Comparison of ENCODE assay signal across 9 cellular contexts in the genomic region with DNA sequence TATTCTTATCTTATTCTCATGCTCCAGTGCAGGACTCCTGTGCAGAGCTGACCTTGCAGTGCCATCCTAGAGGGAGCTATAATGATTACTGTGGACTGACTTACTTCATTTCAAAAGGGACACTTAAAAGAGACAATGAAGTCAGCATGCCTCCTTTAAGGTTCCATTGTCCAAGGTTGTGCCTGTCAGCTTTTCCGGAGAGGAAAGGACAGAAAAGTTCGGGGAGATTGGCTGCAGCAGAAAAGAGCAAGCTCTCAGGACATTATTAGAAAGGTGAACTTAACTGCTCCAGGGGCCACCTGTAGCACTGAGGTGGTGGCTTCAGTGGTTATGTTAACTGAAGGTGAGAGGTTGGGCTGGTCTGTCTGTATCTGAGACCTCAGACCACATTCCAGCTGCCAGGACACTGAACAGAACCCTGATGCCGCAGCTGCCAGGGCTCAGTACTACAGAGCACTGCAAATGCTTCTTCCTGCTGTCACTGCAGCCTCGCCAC.
DNase-seq lines count a peak whose midpoint lies in the region; ATAC-seq and TF ChIP-seq lines count a peak whose summit lies in the region.
"Had no signal": no experiment of that assay in that cellular context is flagged by ENCODE, and none has a peak within 500 bp of the region (broad histone marks: within the 10 kb centered on the region; RNA-seq: fewer than 3 reads in every experiment).

No MANE protein-coding gene starts in this region.

- H4K20me1 ChIP-seq in DND-41 (ENCODE audit: insufficient read depth, low read length) (no peaks in the 10 kb centered on the region), KMS-11 (ENCODE audit: insufficient read depth) (no peaks in the 10 kb centered on the region)

- TF ChIP-seq CTCF in DND-41 (IDR thresholded peaks at IDR 0.05; ENCODE audit: borderline replicate concordance, extremely low read depth, low read length, poor library complexity, severe bottlenecking): peak; percentile 40
- peak; percentile 54 for TF ChIP-seq CTCF in KMS-11 (conservative IDR thresholded peaks at IDR 0.05; ENCODE audit: low read depth, low read length)
- no peak for TF ChIP-seq CTCF in glutamatergic neuron (IDR thresholded peaks at IDR 0.05; ENCODE audit: partially characterized antibody, unreplicated experiment)

- peak overlapping the region; percentile 36 for H3K27ac Mint-ChIP-seq in glutamatergic neuron (ENCODE audit: unreplicated experiment)

- no peaks in the 10 kb centered on the region for H3K27me3 ChIP-seq in DND-41 (ENCODE audit: insufficient read depth, low read length, poor library complexity)
- H3K27me3 ChIP-seq in KMS-11 (ENCODE audit: insufficient read depth, low read depth): no peaks in the 10 kb centered on the region

- no peaks in the 10 kb centered on the region for H3K36me3 Mint-ChIP-seq in glutamatergic neuron (ENCODE audit: unreplicated experiment)

- peaks cover 2% of the 10 kb centered on the region for H3K9me3 Mint-ChIP-seq in glutamatergic neuron (ENCODE audit: unreplicated experiment)

- peak overlapping the region; percentile 3; the same call in 1 of the 2 replicates for H3K9ac ChIP-seq in DND-41 (ENCODE audit: low read depth, low read length)
- no peak overlapping the region for H3K9ac ChIP-seq in KMS-11

- peaks cover 21% of the 10 kb centered on the region for H3K9me3 ChIP-seq in DND-41 (ENCODE audit: insufficient read depth, low read length, severe bottlenecking)

- H3K36me3 ChIP-seq in DND-41 (ENCODE audit: insufficient read depth, low read length) (peaks cover 11% of the 10 kb centered on the region; the same call in 1 of the 2 replicates), KMS-11 (ENCODE audit: insufficient read depth) (no peaks in the 10 kb centered on the region)

- H3K4me1 Mint-ChIP-seq in glutamatergic neuron (ENCODE audit: low read depth, unreplicated experiment): peaks cover 14% of the 10 kb centered on the region

- H3K27me3 Mint-ChIP-seq in glutamatergic neuron (ENCODE audit: unreplicated experiment): no peaks in the 10 kb centered on the region

- DNase-seq in DND-41 (peak; percentile 74), glutamatergic neuron (no peak), NCI-H524 treated with DMSO at 0.1 percent for 48 hours (lab: John Stamatoyannopoulos, UW) (no peak), cerebellum (ENCODE audit: low spot score) (no peak), activated T-cell treated with anti-CD3 and anti-CD28 coated beads for 4 hours (no peak), NCI-H2227 treated with DMSO at 0.1 percent for 48 hours (lab: John Stamatoyannopoulos, UW) (no peak)
- DNase-seq: EL had no signal

- ATAC-seq in DND-41 (ENCODE audit: insufficient read depth, low read depth): peak; percentile 96
- peak; percentile 48 for ATAC-seq in GM21576 (IDR thresholded peaks at IDR 0.05; ENCODE audit: unreplicated experiment)

- H2AFZ ChIP-seq in DND-41 (ENCODE audit: low read depth, low read length) (peak overlapping the region; percentile 11; the same call in 1 of the 2 replicates), KMS-11 (ENCODE audit: low read depth) (peak overlapping the region; percentile 21; the same call in 1 of the 2 replicates)

- H3K4me1 ChIP-seq in DND-41 (ENCODE audit: insufficient read depth, low read length) (peaks cover 21% of the 10 kb centered on the region), KMS-11 (ENCODE audit: low read depth, poor library complexity, severe bottlenecking) (peaks cover 49% of the 10 kb centered on the region)

- no peak overlapping the region for H3K4me3 ChIP-seq in DND-41 (ENCODE audit: low read depth in 1 of 2, low read length in 2 of 2)
- H3K4me3 ChIP-seq in KMS-11 (IDR thresholded peaks at IDR 0.05; ENCODE audit: insufficient read depth, low read depth, low read length): no peak overlapping the region

- no peak overlapping the region for H3K4me3 Mint-ChIP-seq in glutamatergic neuron (ENCODE audit: unreplicated experiment)

- peak overlapping the region; percentile 32 for H3K4me2 ChIP-seq in DND-41 (ENCODE audit: insufficient read depth, low read length)
- peak overlapping the region; percentile 74 for H3K4me2 ChIP-seq in KMS-11

- peak overlapping the region; percentile 61 for H3K27ac ChIP-seq in DND-41 (ENCODE audit: low read length)
- peak overlapping the region; percentile 31; the same call in 1 of the 2 replicates for H3K27ac ChIP-seq in KMS-11

- no peaks in the 10 kb centered on the region for H3K79me2 ChIP-seq in DND-41 (ENCODE audit: insufficient read depth, low read length)
- H3K79me2 ChIP-seq in KMS-11 (ENCODE audit: insufficient read depth, low read depth): no peaks in the 10 kb centered on the region
